In the genomic region with DNA sequence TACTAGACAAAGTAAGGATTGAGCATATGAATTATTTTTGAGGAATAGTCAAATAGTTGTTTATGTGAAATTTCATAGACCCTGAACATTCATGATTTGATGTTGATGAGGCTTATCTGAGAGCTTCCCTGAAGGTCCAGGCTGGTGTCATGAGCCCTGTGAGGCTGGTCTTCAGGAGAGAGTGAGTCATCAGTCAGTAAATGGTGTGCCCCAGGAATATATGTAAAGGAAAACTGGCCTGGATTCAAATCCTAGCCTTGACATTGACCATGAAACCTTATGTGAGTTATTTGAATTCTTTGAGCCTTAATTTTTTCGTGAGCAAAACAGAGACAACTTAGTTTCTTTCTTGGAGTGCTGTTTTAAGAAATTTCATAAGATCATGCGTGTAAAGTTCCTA, we compare ENCODE assay signal across 34 cellular contexts. TPM values are rescaled to one million over a fixed set of nuclear protein-coding genes. Genes with fewer than 3 reads are reported as not detected.
DNase-seq lines count a peak whose midpoint lies in the region; ATAC-seq and TF ChIP-seq lines count a peak whose summit lies in the region.
"Had no signal": no experiment of that assay in that cellular context is flagged by ENCODE, and none has a peak within 500 bp of the region (broad histone marks: within the 10 kb centered on the region; RNA-seq: fewer than 3 reads in every experiment).

No MANE protein-coding gene starts in this region.

- no peak overlapping the region for H3K4me3 ChIP-seq in colonic mucosa
- no peak overlapping the region for H3K4me3 ChIP-seq in smooth muscle cell
- no peak overlapping the region for H3K4me3 ChIP-seq in neuronal stem cell (ENCODE audit: low read length in 2 of 2)
- H3K4me3 ChIP-seq: A549, prostate gland, thyroid gland, vagina had no signal

- CTCF ChIA-PET in activated naive CD4-positive, alpha-beta T cell treated with anti-CD3 and anti-CD28 coated beads for 36 hours (lab: Charles Lee): no interaction called here

- peak; percentile 55 for DNase-seq in EL
- peak; percentile 23 for DNase-seq in LoVo (ENCODE audit: low spot score)
- no peak for DNase-seq in colonic mucosa
- no peak for DNase-seq in left colon
- no peak for DNase-seq in smooth muscle cell (lab: John Stamatoyannopoulos, UW; ENCODE audit: unreplicated experiment)
- no peak for DNase-seq in activated naive CD4-positive, alpha-beta T cell treated with anti-CD3 and anti-CD28 coated beads for 36 hours
- no peak for DNase-seq in effector CD4-positive, alpha-beta T cell
- DNase-seq in neuronal stem cell (ENCODE audit: low spot score): no peak
- DNase-seq: activated CD4-positive, alpha-beta T cell treated with anti-CD3 and anti-CD28 coated beads for 36 hours; activated CD8-positive, alpha-beta T cell treated with anti-CD3 and anti-CD28 coated beads for 36 hours; activated naive CD4-positive, alpha-beta T cell treated with anti-CD3 and anti-CD28 coated beads, Interleukin-2, amount 50 U/mL, for 16 hours; amniotic stem cell; brain microvascular endothelial cell; effector CD8-positive, alpha-beta T cell; foreskin fibroblast; islet precursor cell; natural killer cell; NCI-H1436 treated with DMSO at 0.1 percent for 48 hours; NCI-H2081 treated with DMSO at 0.1 percent for 48 hours; NCI-H2227 treated with DMSO at 0.1 percent for 48 hours; NCI-H69; occipital lobe; SHP77 treated with DMSO at 0.1 percent for 48 hours; stimulated activated CD4-positive, alpha-beta T cell treated with anti-CD3 and anti-CD28 coated beads, Interleukin-4, amount 100 ng/mL, for 24 hours; SW 1271; T1000; thyroid gland had no signal

- no peak overlapping the region for H3K4me3 Mint-ChIP-seq in activated naive CD4-positive, alpha-beta T cell treated with anti-CD3 and anti-CD28 coated beads for 36 hours
- H3K4me3 Mint-ChIP-seq: activated CD4-positive, alpha-beta T cell treated with anti-CD3 and anti-CD28 coated beads for 36 hours; activated CD8-positive, alpha-beta T cell treated with anti-CD3 and anti-CD28 coated beads for 36 hours; natural killer cell had no signal

- no peaks in the 10 kb centered on the region for H3F3A ChIP-seq in smooth muscle cell (ENCODE audit: low read depth)

- H2AFZ ChIP-seq in smooth muscle cell (ENCODE audit: low read depth) (no peak overlapping the region), neuronal stem cell (ENCODE audit: low read length) (no peak overlapping the region)

- H3K4me1 ChIP-seq in colonic mucosa: no peaks in the 10 kb centered on the region
- no peaks in the 10 kb centered on the region for H3K4me1 ChIP-seq in smooth muscle cell (ENCODE audit: low read depth)
- H3K4me1 ChIP-seq in neuronal stem cell (ENCODE audit: control insufficient read depth in 2 of 2, insufficient read depth in 1 of 2, low read depth in 1 of 2, low read length in 2 of 2): no peaks in the 10 kb centered on the region
- H3K4me1 ChIP-seq: prostate gland, thyroid gland, vagina had no signal

- H2BK12ac ChIP-seq in neuronal stem cell (ENCODE audit: low read length): no peak overlapping the region

- no peak overlapping the region for H3K27ac Mint-ChIP-seq in activated naive CD4-positive, alpha-beta T cell treated with anti-CD3 and anti-CD28 coated beads for 36 hours
- H3K27ac Mint-ChIP-seq: activated CD4-positive, alpha-beta T cell treated with anti-CD3 and anti-CD28 coated beads for 36 hours; activated CD8-positive, alpha-beta T cell treated with anti-CD3 and anti-CD28 coated beads for 36 hours; natural killer cell had no signal

- no peaks in the 10 kb centered on the region for H3K79me2 ChIP-seq in smooth muscle cell (ENCODE audit: low read depth)

- H3K23ac ChIP-seq in neuronal stem cell (ENCODE audit: low read depth, low read length, poor library complexity): no peak overlapping the region

- H4K20me1 ChIP-seq in smooth muscle cell (ENCODE audit: low read depth): no peaks in the 10 kb centered on the region

- H3K27me3 Mint-ChIP-seq in activated naive CD4-positive, alpha-beta T cell treated with anti-CD3 and anti-CD28 coated beads for 36 hours (ENCODE audit: low read depth): no peaks in the 10 kb centered on the region
- H3K27me3 Mint-ChIP-seq: activated CD4-positive, alpha-beta T cell treated with anti-CD3 and anti-CD28 coated beads for 36 hours; activated CD8-positive, alpha-beta T cell treated with anti-CD3 and anti-CD28 coated beads for 36 hours had no signal

- H2AK5ac ChIP-seq in neuronal stem cell (ENCODE audit: low read depth, low read length): no peak overlapping the region

- H3K4me2 ChIP-seq in smooth muscle cell: no peak overlapping the region
- no peak overlapping the region for H3K4me2 ChIP-seq in neuronal stem cell (ENCODE audit: insufficient read depth, low read length, poor library complexity, severe bottlenecking)
- H3K4me2 ChIP-seq: A549 had no signal

- H3K4ac ChIP-seq in neuronal stem cell (ENCODE audit: low read length): no peak overlapping the region

- H3K27me3 ChIP-seq in colonic mucosa (no peaks in the 10 kb centered on the region), smooth muscle cell (ENCODE audit: low read depth) (no peaks in the 10 kb centered on the region), neuronal stem cell (ENCODE audit: control insufficient read depth in 3 of 3, insufficient read depth in 3 of 3, low read depth in 1 of 3, low read length in 3 of 3) (no peaks in the 10 kb centered on the region)
- H3K27me3 ChIP-seq: brain microvascular endothelial cell, thyroid gland, vagina had no signal

- H3K9me3 ChIP-seq in colonic mucosa: no peaks in the 10 kb centered on the region
- H3K9me3 ChIP-seq in smooth muscle cell (replicated peaks; ENCODE audit: low read depth): no peaks in the 10 kb centered on the region
- no peaks in the 10 kb centered on the region for H3K9me3 ChIP-seq in neuronal stem cell (replicated peaks in 1 of 2; ENCODE audit: control insufficient read depth in 2 of 2, insufficient read depth in 1 of 2, low read depth in 1 of 2, low read length in 2 of 2)
- H3K9me3 ChIP-seq: A549, prostate gland, thyroid gland, vagina had no signal

- H2BK15ac ChIP-seq in neuronal stem cell (ENCODE audit: low read length): no peak overlapping the region

- intact Hi-C loops in colonic mucosa (cut with DNase I) (no loop called here), left colon (cut with DNase I, micrococcal nuclease) (no loop called here)
- intact Hi-C loops in activated naive CD4-positive, alpha-beta T cell treated with anti-CD3 and anti-CD28 coated beads for 36 hours (cut with micrococcal nuclease): no loop called here

- TF ChIP-seq CTCF in colonic mucosa (IDR thresholded peaks at IDR 0.05) (no peak), smooth muscle cell (IDR thresholded peaks at IDR 0.05; ENCODE audit: borderline replicate concordance, insufficient read depth, poor library complexity, severe bottlenecking) (no peak)

- H4K91ac ChIP-seq in neuronal stem cell (ENCODE audit: low read depth, low read length, poor library complexity): no peak overlapping the region

- H3K9ac ChIP-seq in colonic mucosa (ENCODE audit: low read depth in 2 of 2, low read length in 2 of 2) (peak overlapping the region in 1 of 2 donors; percentile 29), smooth muscle cell (ENCODE audit: low read depth) (no peak overlapping the region), neuronal stem cell (ENCODE audit: low read depth, low read length, poor library complexity) (no peak overlapping the region)

- no peaks in the 10 kb centered on the region for H3K4me1 Mint-ChIP-seq in activated naive CD4-positive, alpha-beta T cell treated with anti-CD3 and anti-CD28 coated beads for 36 hours (ENCODE audit: low read depth)

- WGBS in smooth muscle cell (ENCODE audit: low lambda C conversion rate): 88% methylated on average over 2 of the region's 2 CpGs
- no CpG with 5 or more reads among the region's 2 CpGs for WGBS in neuronal stem cell (ENCODE audit: extremely low coverage in 2 of 2, insufficient read length in 2 of 2, insufficient replicate concordance in 1 of 2), 2 donors

- peak; percentile 27 for ATAC-seq in left colon
- ATAC-seq: A549; activated CD4-positive, alpha-beta T cell treated with anti-CD3 and anti-CD28 coated beads for 36 hours; activated CD8-positive, alpha-beta T cell treated with anti-CD3 and anti-CD28 coated beads for 36 hours; natural killer cell; Panc1; sciatic nerve had no signal

- no peak overlapping the region for H3K18ac ChIP-seq in neuronal stem cell (ENCODE audit: low read length)

- H3K36me3 Mint-ChIP-seq in activated naive CD4-positive, alpha-beta T cell treated with anti-CD3 and anti-CD28 coated beads for 36 hours (ENCODE audit: low read depth): no peaks in the 10 kb centered on the region
- H3K36me3 Mint-ChIP-seq: natural killer cell had no signal

- H3K27ac ChIP-seq in colonic mucosa (peak overlapping the region; percentile 92), smooth muscle cell (ENCODE audit: low read depth) (no peak overlapping the region), neuronal stem cell (replicated peaks; ENCODE audit: low read length) (no peak overlapping the region)
- H3K27ac ChIP-seq: A549, brain microvascular endothelial cell, prostate gland, vagina, VCaP had no signal

- no peaks in the 10 kb centered on the region for H3K9me3 Mint-ChIP-seq in activated naive CD4-positive, alpha-beta T cell treated with anti-CD3 and anti-CD28 coated beads for 36 hours
- H3K9me3 Mint-ChIP-seq: activated CD8-positive, alpha-beta T cell treated with anti-CD3 and anti-CD28 coated beads for 36 hours; natural killer cell had no signal

- no peak overlapping the region for H2BK120ac ChIP-seq in neuronal stem cell (ENCODE audit: low read depth, low read length)

- no peak overlapping the region for H4K8ac ChIP-seq in neuronal stem cell (ENCODE audit: low read depth, low read length)

- no peaks in the 10 kb centered on the region for H3K36me3 ChIP-seq in colonic mucosa
- H3K36me3 ChIP-seq in smooth muscle cell (ENCODE audit: low read depth): no peaks in the 10 kb centered on the region
- H3K36me3 ChIP-seq in neuronal stem cell (replicated peaks in 1 of 2; ENCODE audit: control insufficient read depth in 2 of 2, insufficient read depth in 2 of 2, low read length in 2 of 2): no peaks in the 10 kb centered on the region
- H3K36me3 ChIP-seq: brain microvascular endothelial cell, prostate gland, thyroid gland, vagina had no signal

- no peak overlapping the region for H2BK5ac ChIP-seq in neuronal stem cell (ENCODE audit: low read length)

- H3K79me1 ChIP-seq in neuronal stem cell (ENCODE audit: low read depth, low read length): no peaks in the 10 kb centered on the region

- no peak overlapping the region for H3K14ac ChIP-seq in neuronal stem cell (ENCODE audit: low read length)

RNA-seq across cellular contexts. Expression of a gene that starts 6.2 kb away (rescaled TPM):
- total RNA-seq in colonic mucosa (10 to 100 TPM; 16.6 to 57.4 TPM), left colon (10 to 100 TPM; 53.0 to 59.6 TPM), smooth muscle cell (0.09 and 0.18 TPM in 2 replicates)
- polyA plus RNA-seq in smooth muscle cell: not detected in 2 replicates
- not detected for total RNA-seq in activated naive CD4-positive, alpha-beta T cell treated with anti-CD3 and anti-CD28 coated beads for 36 hours
- 0.01 TPM for polyA plus RNA-seq in neuronal stem cell (2013, experiment 1 of 2)
- 0.03 TPM for polyA plus RNA-seq in neuronal stem cell (2013, experiment 2 of 2)
- total RNA-seq: vagina had no signal

RNA-seq across cellular contexts. Expression of a gene that starts 50.9 kb away (rescaled TPM):
- total RNA-seq in colonic mucosa (10 to 100 TPM in 1 of 2 donors, 1 to 10 TPM in 1; 9.2 to 19.2 TPM), left colon (10 to 100 TPM; 11.0 to 25.2 TPM), smooth muscle cell (not detected in 2 replicates)
- polyA plus RNA-seq in smooth muscle cell: not detected in 2 replicates
- total RNA-seq in activated naive CD4-positive, alpha-beta T cell treated with anti-CD3 and anti-CD28 coated beads for 36 hours: under 1 TPM in 1 of 2 experiments, not detected in 1; 0.05 TPM
- polyA plus RNA-seq in neuronal stem cell (2013, experiment 1 of 2): 0.04 TPM
- polyA plus RNA-seq in neuronal stem cell (2013, experiment 2 of 2): 0.03 TPM
- total RNA-seq: activated CD8-positive, alpha-beta T cell treated with anti-CD3 and anti-CD28 coated beads for 36 hours; epithelial cell of proximal tubule had no signal
- polyA plus RNA-seq: A549 had no signal

Comparison
In these comparisons a context has a peak if more than half of its experiments do, and no peak if none do; other contexts are left out.
1. DNase-seq: peak in EL (single experiment) and LoVo (single experiment); none in colonic mucosa (single experiment), left colon (0 of 2), smooth muscle cell (single experiment), activated naive CD4-positive, alpha-beta T cell treated with anti-CD3 and anti-CD28 coated beads for 36 hours (single experiment), effector CD4-positive, alpha-beta T cell (single experiment) and neuronal stem cell (single experiment).
2. RNA of a gene that starts 6.2 kb away (total RNA-seq): 53.0 to 59.6 TPM in left colon and 16.6 to 57.4 TPM in colonic mucosa; 0.09 to 0.18 TPM in smooth muscle cell and not detected in activated naive CD4-positive, alpha-beta T cell treated with anti-CD3 and anti-CD28 coated beads for 36 hours; every median in the first group is over 10 times any median in the second.
3. RNA of a gene that starts 50.9 kb away (total RNA-seq): 11.0 to 25.2 TPM in left colon and 9.2 to 19.2 TPM in colonic mucosa; 0.05 TPM in activated naive CD4-positive, alpha-beta T cell treated with anti-CD3 and anti-CD28 coated beads for 36 hours and not detected in smooth muscle cell; every median in the first group is over 4 times any median in the second.